In the genomic region with DNA sequence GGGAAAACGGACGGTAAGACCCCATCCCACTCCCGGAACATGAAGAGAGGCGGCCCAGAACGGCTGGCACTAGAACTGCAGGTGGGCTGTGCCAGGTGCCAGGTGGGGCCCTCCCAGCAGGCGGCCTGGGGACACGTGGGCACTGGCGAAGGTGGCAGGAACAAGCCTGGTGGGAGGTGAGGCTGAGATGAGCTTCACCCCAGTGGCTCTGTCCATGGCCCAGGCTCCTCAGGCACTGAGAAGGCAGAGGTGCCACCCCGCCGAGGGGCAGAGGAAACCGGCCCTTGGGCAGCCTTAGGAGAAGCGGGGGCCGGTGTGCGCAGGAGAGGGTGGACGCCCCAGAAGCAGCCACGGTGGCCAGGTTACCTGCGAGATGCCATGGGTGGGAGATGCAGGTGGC, we compare ENCODE assay signal across 6 cellular contexts. TPM values are rescaled to one million over a fixed set of nuclear protein-coding genes. Genes with fewer than 3 reads are reported as not detected.
"Had no signal": no experiment of that assay in that cellular context is flagged by ENCODE, and none has a peak within 500 bp of the region (broad histone marks: within the 10 kb centered on the region; RNA-seq: fewer than 3 reads in every experiment).

No MANE protein-coding gene starts in this region.

RNA-seq across cellular contexts. Expression of a gene that starts 4.0 kb away (rescaled TPM):
- total RNA-seq: activated CD4-positive, alpha-beta T cell treated with anti-CD3 and anti-CD28 coated beads, Interleukin-2, amount 10 ng/mL, durations not matched to agents 24 days and 14 days; activated naive CD4-positive, alpha-beta T cell treated with anti-CD3 and anti-CD28 coated beads for 36 hours; activated naive CD8-positive, alpha-beta T cell treated with anti-CD3 and anti-CD28 coated beads for 36 hours; activated T-helper 1 cell treated with anti-CD3 and anti-CD28 coated beads, Interleukin-12 subunit alpha, Interleukin-12 subunit beta, Interleukin-2, Interleukin-4 antibody, amounts not matched to agents 30 ng/mL and 10 ng/mL and 1 ng/mL, durations not matched to agents 14 hours and 24 hours and 36 hours; foreskin keratinocyte; T-helper 1 cell treated with Interleukin-12 subunit alpha and Interleukin-12 subunit beta and Interleukin-4 antibody, amounts not matched to agents 30 ng/mL and 1 ng/mL, for 36 hours had no signal
- polyA plus RNA-seq: foreskin keratinocyte had no signal
